ENCODE assay signal across 3 cellular contexts in genomic region chrX:123129805-123130204, GRCh38. TPM values are rescaled to one million over a fixed set of nuclear protein-coding genes. Genes with fewer than 3 reads are reported as not detected.
"Had no signal": no experiment of that assay in that cellular context is flagged by ENCODE, and none has a peak within 500 bp of the region (broad histone marks: within the 10 kb centered on the region; RNA-seq: fewer than 3 reads in every experiment).

No MANE protein-coding gene starts in this region.

RNA-seq across cellular contexts. Expression of gene GRIA3, which starts 54.3 kb away (rescaled TPM):
- total RNA-seq: LHCN-M2, MCF 10A, NCI-H460 had no signal
